Comparison of ENCODE assay signal across 14 cellular contexts in genomic region chr22:30183861-30184278, GRCh38.
DNase-seq lines count a peak whose midpoint lies in the region; ATAC-seq and TF ChIP-seq lines count a peak whose summit lies in the region.
"Had no signal": no experiment of that assay in that cellular context is flagged by ENCODE, and none has a peak within 500 bp of the region (broad histone marks: within the 10 kb centered on the region; RNA-seq: fewer than 3 reads in every experiment).

No MANE protein-coding gene starts in this region.

- H3K27ac Mint-ChIP-seq in activated CD4-positive, alpha-beta T cell treated with anti-CD3 and anti-CD28 coated beads, Interleukin-2, amount 10 ng/mL, durations not matched to agents 24 days and 14 days: peak overlapping the region; percentile 96
- H3K27ac Mint-ChIP-seq in Caco-2 (ENCODE audit: unreplicated experiment): no peak overlapping the region
- H3K27ac Mint-ChIP-seq: IgD-negative memory B cell, natural killer cell had no signal

- intact Hi-C loops in activated CD4-positive, alpha-beta T cell treated with anti-CD3 and anti-CD28 coated beads, Interleukin-2, amount 10 ng/mL, durations not matched to agents 24 days and 14 days (cut with micrococcal nuclease): loop anchor here (1.0 to 2.0 kb wide), 4 partner anchors 12 to 62 kb away; partner anchors contain the start of gene LIF
- intact Hi-C loops in Caco-2 (cut with micrococcal nuclease; ENCODE audit: unreplicated experiment): no loop called here

- no peaks in the 10 kb centered on the region for H3K36me3 ChIP-seq in SJSA1
- H3K36me3 ChIP-seq in skeletal muscle satellite cell (ENCODE audit: insufficient read depth, low read length): no peaks in the 10 kb centered on the region
- H3K36me3 ChIP-seq in Caco-2 (ENCODE audit: control insufficient read depth, insufficient read depth, low read length): no peaks in the 10 kb centered on the region
- H3K36me3 ChIP-seq: cardiac muscle cell had no signal

- peak overlapping the region; percentile 30 for H3K9ac ChIP-seq in skeletal muscle satellite cell (ENCODE audit: low read depth, low read length)

- H3K4me3 ChIP-seq in SJSA1 (no peak overlapping the region), astrocyte of the spinal cord (ENCODE audit: low read depth, low read length) (no peak overlapping the region), skeletal muscle satellite cell (ENCODE audit: low read length) (no peak overlapping the region), Caco-2 (ENCODE audit: low read depth, low read length) (no peak overlapping the region)
- H3K4me3 ChIP-seq: cardiac muscle cell had no signal

- peak; percentile 81 for DNase-seq in activated CD4-positive, alpha-beta T cell treated with anti-CD3 and anti-CD28 coated beads, Interleukin-2, amount 10 ng/mL, durations not matched to agents 24 days and 14 days
- DNase-seq in activated CD4-positive, alpha-beta T cell treated with anti-CD3 and anti-CD28 coated beads, Interleukin-2, amount 50 U/mL, for 4 hours: no peak
- peak in 1 of 2 experiments; percentile 78 for DNase-seq in SJSA1 (ENCODE audit: low read depth in 1 of 2, low spot score in 2 of 2)
- peak; percentile 42 for DNase-seq in astrocyte of the spinal cord (ENCODE audit: low read depth, low spot score)
- DNase-seq in Caco-2: no peak
- DNase-seq in D341Med (ENCODE audit: low spot score): no peak
- DNase-seq: activated CD4-positive, alpha-beta T cell treated with anti-CD3 and anti-CD28 coated beads, Interleukin-2, amount 50 U/mL, for 48 hours; natural killer cell; NCI-H446; Right ventricle myocardium superior had no signal

- no peaks in the 10 kb centered on the region for H3K9me3 ChIP-seq in SJSA1 (replicated peaks)
- H3K9me3 ChIP-seq in skeletal muscle satellite cell (replicated peaks; ENCODE audit: low read length): no peaks in the 10 kb centered on the region
- no peaks in the 10 kb centered on the region for H3K9me3 ChIP-seq in Caco-2

- CTCF ChIA-PET in Caco-2 (lab: Charles Lee): no interaction called here

- POLR2A ChIA-PET in Caco-2 (lab: Charles Lee): no interaction called here

- no peaks in the 10 kb centered on the region for H3K27me3 Mint-ChIP-seq in activated CD4-positive, alpha-beta T cell treated with anti-CD3 and anti-CD28 coated beads, Interleukin-2, amount 10 ng/mL, durations not matched to agents 24 days and 14 days
- H3K27me3 Mint-ChIP-seq in Caco-2 (ENCODE audit: insufficient read depth, unreplicated experiment): no peaks in the 10 kb centered on the region

- no peak overlapping the region for H3K4me2 ChIP-seq in skeletal muscle satellite cell (ENCODE audit: low read length)

- ATAC-seq in HG02870 (IDR thresholded peaks at IDR 0.05; ENCODE audit: unreplicated experiment): no peak

- in situ Hi-C loops in astrocyte of the spinal cord (cut with HindIII; ENCODE audit: low sequenced_read_pairs): no loop called here

- H3K4me1 ChIP-seq in SJSA1 (replicated peaks) (peaks cover 48% of the 10 kb centered on the region), skeletal muscle satellite cell (ENCODE audit: control insufficient read depth, insufficient read depth, low read length) (peaks cover 22% of the 10 kb centered on the region), Caco-2 (peaks cover 11% of the 10 kb centered on the region)

- H3K9me3 Mint-ChIP-seq in activated CD4-positive, alpha-beta T cell treated with anti-CD3 and anti-CD28 coated beads, Interleukin-2, amount 10 ng/mL, durations not matched to agents 24 days and 14 days: peaks cover 4% of the 10 kb centered on the region
- H3K9me3 Mint-ChIP-seq in Caco-2 (ENCODE audit: unreplicated experiment): no peaks in the 10 kb centered on the region
- H3K9me3 Mint-ChIP-seq: IgD-negative memory B cell, natural killer cell had no signal

- peak overlapping the region; percentile 59 for H3K27ac ChIP-seq in SJSA1
- H3K27ac ChIP-seq: cardiac muscle cell had no signal

- H3K27me3 ChIP-seq in SJSA1 (replicated peaks): no peaks in the 10 kb centered on the region
- H3K27me3 ChIP-seq in skeletal muscle satellite cell (ENCODE audit: control insufficient read depth, insufficient read depth, low read length): no peaks in the 10 kb centered on the region
- H3K27me3 ChIP-seq in Caco-2 (replicated peaks; ENCODE audit: control insufficient read depth, insufficient read depth, low read length): no peaks in the 10 kb centered on the region

- H3K36me3 Mint-ChIP-seq in activated CD4-positive, alpha-beta T cell treated with anti-CD3 and anti-CD28 coated beads, Interleukin-2, amount 10 ng/mL, durations not matched to agents 24 days and 14 days (ENCODE audit: low read depth): no peaks in the 10 kb centered on the region
- H3K36me3 Mint-ChIP-seq in Caco-2 (ENCODE audit: insufficient read depth, unreplicated experiment): no peaks in the 10 kb centered on the region
- H3K36me3 Mint-ChIP-seq: IgD-negative memory B cell, natural killer cell had no signal

- peaks cover 82% of the 10 kb centered on the region for H3K4me1 Mint-ChIP-seq in activated CD4-positive, alpha-beta T cell treated with anti-CD3 and anti-CD28 coated beads, Interleukin-2, amount 10 ng/mL, durations not matched to agents 24 days and 14 days
- peaks cover 4% of the 10 kb centered on the region for H3K4me1 Mint-ChIP-seq in Caco-2 (ENCODE audit: low read depth, unreplicated experiment)

- TF ChIP-seq CTCF in astrocyte of the spinal cord (IDR thresholded peaks at IDR 0.05; ENCODE audit: low read depth, low read length) (no peak), Caco-2 (IDR thresholded peaks at IDR 0.05; ENCODE audit: insufficient read depth in 1 of 2, low read depth in 1 of 2, low read length in 1 of 2, severe bottlenecking in 1 of 2, unreplicated experiment in 1 of 2) (no peak)

- peak overlapping the region; percentile 61 for H3K4me3 Mint-ChIP-seq in activated CD4-positive, alpha-beta T cell treated with anti-CD3 and anti-CD28 coated beads, Interleukin-2, amount 10 ng/mL, durations not matched to agents 24 days and 14 days
- no peak overlapping the region for H3K4me3 Mint-ChIP-seq in Caco-2 (ENCODE audit: unreplicated experiment)
- H3K4me3 Mint-ChIP-seq: IgD-negative memory B cell, natural killer cell had no signal

- no TSS peak for BruUV-seq in Caco-2 (replicated peaks; lab: Mats Ljungman, UMichigan)

Comparison
In these comparisons a context has a peak if more than half of its experiments do, and no peak if none do; other contexts are left out.
1. DNase-seq: peak in activated CD4-positive, alpha-beta T cell treated with anti-CD3 and anti-CD28 coated beads, Interleukin-2, amount 10 ng/mL, durations not matched to agents 24 days and 14 days (single experiment) and astrocyte of the spinal cord (single experiment); none in activated CD4-positive, alpha-beta T cell treated with anti-CD3 and anti-CD28 coated beads, Interleukin-2, amount 50 U/mL, for 4 hours (0 of 2), Caco-2 (0 of 2) and D341Med (single experiment).